8 cellular contexts compared by ENCODE assay signal in genomic region chr22:45164217-45165123, GRCh38. TPM values are rescaled to one million over a fixed set of nuclear protein-coding genes. Genes with fewer than 3 reads are reported as not detected.
DNase-seq lines count a peak whose midpoint lies in the region; ATAC-seq and TF ChIP-seq lines count a peak whose summit lies in the region.

No MANE protein-coding gene starts in this region.

- no peak overlapping the region for H2AFZ ChIP-seq in ACC112 (ENCODE audit: low read length, unreplicated experiment)

- peaks cover 12% of the 10 kb centered on the region for H3K36me3 Mint-ChIP-seq in WTC11

- 1 to 2% methylated on average over 35 to 65 of the region's 65 CpGs for WGBS in lung, 2 donors

- H3K27me3 ChIP-seq in ACC112 (ENCODE audit: insufficient read depth, low read length) (no peaks in the 10 kb centered on the region), lung (ENCODE audit: control insufficient read depth, insufficient read depth) (no peaks in the 10 kb centered on the region)

- H3K36me3 ChIP-seq in ACC112 (ENCODE audit: insufficient read depth, low read length) (0 out of 2 replicates have a peak, but pooled peaks cover 6% of the 10 kb centered on the region), lung (ENCODE audit: control insufficient read depth in 2 of 2, insufficient read depth in 2 of 2, low read length in 2 of 2) (peaks cover 5 to 8% of the 10 kb centered on the region in 2 donors)

- CTCF ChIA-PET in WTC11 (lab: Charles Lee) = interaction anchor here (0.6 to 1.6 kb wide), 12 partner anchors 29 to 479 kb away, joined by 3 to 8 read pairs (median 5); no protein-coding TSS in a partner anchor

- DNase-seq in WTC11 (ENCODE audit: low spot score) (peak; percentile 36), dermis blood vessel endothelial cell (peak; percentile 25), lung (ENCODE audit: low spot score) (no peak), NCI-H187 (lab: John Stamatoyannopoulos, UW) (no peak)
- peak; percentile 58 for DNase-seq in stimulated activated naive CD8-positive, alpha-beta T cell treated with anti-CD3 and anti-CD28 coated beads, Interleukin-15, Interleukin-2, amounts not matched to agents 100 U/mL and 50 U/mL, for 24 hours

- peak overlapping the region; percentile 79 for H3K27ac Mint-ChIP-seq in WTC11

- peaks cover 66% of the 10 kb centered on the region for H3K79me2 ChIP-seq in ACC112 (ENCODE audit: control insufficient read depth, insufficient read depth, low read length, unreplicated experiment)

- H3K4me1 Mint-ChIP-seq in WTC11 = peaks cover 40% of the 10 kb centered on the region

- H3K27ac ChIP-seq in ACC112 (ENCODE audit: low read depth, low read length) (peak overlapping the region; percentile 59), lung (ENCODE audit: low read depth in 1 of 2, low read length in 1 of 2) (peak overlapping the region; percentile 94 to 97)

- H3K9me3 ChIP-seq in lung (ENCODE audit: control insufficient read depth in 2 of 2, insufficient read depth in 1 of 2, low read length in 1 of 2) = no peaks in the 10 kb centered on the region

- H3K4me3 Mint-ChIP-seq in WTC11 = peak overlapping the region; percentile 92

- H3K4me3 ChIP-seq in ACC112 (ENCODE audit: low read depth, low read length) (peak overlapping the region; percentile 96), lung (peak overlapping the region; percentile 97)

- no peaks in the 10 kb centered on the region for H3K27me3 Mint-ChIP-seq in WTC11 (ENCODE audit: low read depth)

- peaks cover 25% of the 10 kb centered on the region for H3K4me1 ChIP-seq in ACC112 (ENCODE audit: control insufficient read depth, insufficient read depth, low read length, unreplicated experiment)
- H3K4me1 ChIP-seq in lung (ENCODE audit: control insufficient read depth in 2 of 2, insufficient read depth in 2 of 2, low read length in 2 of 2) = peaks cover 7 to 10% of the 10 kb centered on the region in 2 donors

- ATAC-seq in GM18907 (IDR thresholded peaks at IDR 0.05; ENCODE audit: unreplicated experiment) (peak; percentile 32), HG03159 (IDR thresholded peaks at IDR 0.05; ENCODE audit: unreplicated experiment) (peak; percentile 9), WTC11 (peak; percentile 11), lung (ENCODE audit: insufficient read depth, low FRiP score) (peak; percentile 39)
- peak; percentile 34 for ATAC-seq in stimulated activated naive CD8-positive, alpha-beta T cell treated with anti-CD3 and anti-CD28 coated beads, Interleukin-15, Interleukin-2, amounts not matched to agents 100 U/mL and 50 U/mL, for 24 hours

- H3K9me3 Mint-ChIP-seq in WTC11 = no peaks in the 10 kb centered on the region

- POLR2A ChIA-PET in WTC11 (lab: Charles Lee) = interaction anchor here (0.6 to 1.1 kb wide), 5 partner anchors 17 to 157 kb away, joined by 3 to 5 read pairs (median 4); no protein-coding TSS in a partner anchor

- TF ChIP-seq CTCF in WTC11 (IDR thresholded peaks at IDR 0.05) = no peak
- TF ChIP-seq CTCF in lung (IDR thresholded peaks at IDR 0.05; ENCODE audit: control extremely low read depth, extremely low read depth) = no peak

TF ChIP-seq in WTC11, 78 proteins besides CTCF, POLR2A, EP300 and RAD21:
- TF ChIP-seq KAT7 (CRISPR knock-in tag; IDR thresholded peaks at IDR 0.05; ENCODE audit: borderline replicate concordance) (peak; percentile 18; the same call in 1 of the 2 replicates), ZNF396 (CRISPR knock-in tag; IDR thresholded peaks at IDR 0.05; ENCODE audit: borderline replicate concordance) (no peak)

RNA-seq across cellular contexts. Expression of gene NUP50, which starts 0.7 kb away (rescaled TPM):
- total RNA-seq in WTC11 (2021) (98.6 to 131 TPM (median 106 TPM) in 3 replicates), dermis blood vessel endothelial cell (68.6 and 85.5 TPM in 2 replicates), lung (10 to 100 TPM; 66.2 to 80.1 TPM)
- polyA plus RNA-seq in lung = 10 to 100 TPM; 15.2 to 27.6 TPM

Comparison
In these comparisons a context has a peak if more than half of its experiments do, and no peak if none do; other contexts are left out.
1. DNase-seq: peak in WTC11 (single experiment), dermis blood vessel endothelial cell (single experiment) and stimulated activated naive CD8-positive, alpha-beta T cell treated with anti-CD3 and anti-CD28 coated beads, Interleukin-15, Interleukin-2, amounts not matched to agents 100 U/mL and 50 U/mL, for 24 hours (single experiment); none in lung (single experiment) and NCI-H187 (0 of 2).
2. Peak in every context shown above with its lines, with median percentiles within 50 percentile points of each other: ATAC-seq.